In genomic region chr4:56424697-56425514, GRCh38 we compare ENCODE assay signal across 8 cellular contexts. TPM values are rescaled to one million over a fixed set of nuclear protein-coding genes. Genes with fewer than 3 reads are reported as not detected.
DNase-seq lines count a peak whose midpoint lies in the region; ATAC-seq and TF ChIP-seq lines count a peak whose summit lies in the region.

No MANE protein-coding gene starts in this region.

- H3K36me3 ChIP-seq in naive thymus-derived CD4-positive, alpha-beta T cell (ENCODE audit: control insufficient read depth in 2 of 3, insufficient read depth in 3 of 3, low read length in 3 of 3), result no peaks in the 10 kb centered on the region

- no peak overlapping the region for H3K27ac Mint-ChIP-seq in endothelial cell (ENCODE audit: unreplicated experiment)
- peak overlapping the region in 1 of 9 donors; percentile 1 for H3K27ac Mint-ChIP-seq in naive thymus-derived CD4-positive, alpha-beta T cell

- no peaks in the 10 kb centered on the region for H3K4me1 Mint-ChIP-seq in endothelial cell (ENCODE audit: unreplicated experiment)
- H3K4me1 Mint-ChIP-seq in naive thymus-derived CD4-positive, alpha-beta T cell, result peaks cover 4 to 27% (median 13%) of the 10 kb centered on the region in 7 donors

- no peaks in the 10 kb centered on the region for H3K9me3 ChIP-seq in AG04450 (ENCODE audit: control insufficient read depth, insufficient read depth, low read length)
- no peaks in the 10 kb centered on the region for H3K9me3 ChIP-seq in naive thymus-derived CD4-positive, alpha-beta T cell (ENCODE audit: control insufficient read depth in 2 of 3, low read length in 3 of 3)

- H3K27ac ChIP-seq in AG04450 (ENCODE audit: low read depth, low read length), result no peak overlapping the region
- no peak overlapping the region for H3K27ac ChIP-seq in naive thymus-derived CD4-positive, alpha-beta T cell (ENCODE audit: low read depth, low read length)

- ATAC-seq in SK-N-SH treated with all-trans-retinoic acid at 6 μM for 48 hours, result peak; percentile 67; the same call in 2 of the 3 replicates
- ATAC-seq in naive thymus-derived CD4-positive, alpha-beta T cell, result peak; percentile 49
- ATAC-seq in HG02970 (IDR thresholded peaks at IDR 0.05; ENCODE audit: low FRiP score, unreplicated experiment), result no peak
- no peak for ATAC-seq in HG02885 (IDR thresholded peaks at IDR 0.05; ENCODE audit: poor library complexity, unreplicated experiment)

- no peaks in the 10 kb centered on the region for H3K4me1 ChIP-seq in naive thymus-derived CD4-positive, alpha-beta T cell (ENCODE audit: control insufficient read depth in 2 of 2, insufficient read depth in 2 of 2, low read length in 2 of 2)

- no peak overlapping the region for H3K4me3 ChIP-seq in AG04450 (ENCODE audit: low read depth, low read length)
- no peak overlapping the region for H3K4me3 ChIP-seq in naive thymus-derived CD4-positive, alpha-beta T cell (ENCODE audit: low read length)

- no peak overlapping the region for H3K4me3 Mint-ChIP-seq in endothelial cell (ENCODE audit: unreplicated experiment)
- H3K4me3 Mint-ChIP-seq in naive thymus-derived CD4-positive, alpha-beta T cell, result no peak overlapping the region

- POLR2A ChIA-PET in AG04450 (lab: Yijun Ruan, JAX), result interaction anchor here (1.3 kb wide), 1 partner anchor 11 kb away, joined by 6 read pairs; the partner anchor contains the start of genes PAICS and PPAT
- POLR2A ChIA-PET in naive thymus-derived CD4-positive, alpha-beta T cell (lab: Charles Lee), result interaction anchor here (5.3 kb wide), 1 partner anchor 11 kb away, joined by 33 read pairs; the partner anchor contains the start of genes PAICS and PPAT

- H3K9me3 Mint-ChIP-seq in endothelial cell (ENCODE audit: unreplicated experiment), result no peaks in the 10 kb centered on the region
- H3K9me3 Mint-ChIP-seq in naive thymus-derived CD4-positive, alpha-beta T cell, result peaks cover 0 to 2% (median 0%) of the 10 kb centered on the region in 11 donors

- no peaks in the 10 kb centered on the region for H3K27me3 Mint-ChIP-seq in endothelial cell (ENCODE audit: unreplicated experiment)
- H3K27me3 Mint-ChIP-seq in naive thymus-derived CD4-positive, alpha-beta T cell, result no peaks in the 10 kb centered on the region

- H3K27me3 ChIP-seq in AG04450 (ENCODE audit: control insufficient read depth, insufficient read depth, low read length), result no peaks in the 10 kb centered on the region
- no peaks in the 10 kb centered on the region for H3K27me3 ChIP-seq in naive thymus-derived CD4-positive, alpha-beta T cell (ENCODE audit: control insufficient read depth in 2 of 2, insufficient read depth in 2 of 2, low read length in 2 of 2)

- CTCF ChIA-PET in AG04450 (lab: Charles Lee), result interaction anchor here (0.6 to 4.4 kb wide), 24 partner anchors 8 to 553 kb away, joined by 3 to 70 read pairs (median 5); partner anchors contain the start of genes AASDH, NOA1, PAICS and PPAT
- CTCF ChIA-PET in naive thymus-derived CD4-positive, alpha-beta T cell (lab: Charles Lee), result interaction anchor here (0.6 to 4.3 kb wide), 16 partner anchors 8 to 418 kb away, joined by 3 to 47 read pairs (median 4); partner anchors contain the start of genes PAICS and PPAT

- H3K36me3 Mint-ChIP-seq in endothelial cell (ENCODE audit: low read depth, unreplicated experiment), result no peaks in the 10 kb centered on the region
- peaks cover 0 to 5% (median 0%) of the 10 kb centered on the region in 5 donors for H3K36me3 Mint-ChIP-seq in naive thymus-derived CD4-positive, alpha-beta T cell

- no peak for DNase-seq in AG04450 (ENCODE audit: low read depth, low spot score)
- DNase-seq in endothelial cell (ENCODE audit: low spot score), result peak; percentile 21
- DNase-seq in naive thymus-derived CD4-positive, alpha-beta T cell, result peak in 7 of 9 donors; percentile 22 to 59 (median 48)
- DNase-seq in SW 1271 (lab: John Stamatoyannopoulos, UW), result no peak

- intact Hi-C loops in naive thymus-derived CD4-positive, alpha-beta T cell (cut with micrococcal nuclease), result loop anchor here (1.0 to 5.0 kb wide), 7 partner anchors 9 to 411 kb away; partner anchors contain the start of genes PPAT (in 1 of the 2) and SRP72 (in 1 of the 2)

- TF ChIP-seq CTCF in AG04450 (IDR thresholded peaks at IDR 0.05; ENCODE audit: low read depth, low read length) (peak; percentile 68), GM12873 (IDR thresholded peaks at IDR 0.05; ENCODE audit: insufficient read depth, low read depth, low read length, missing control alignments) (peak; percentile 45), endothelial cell (IDR thresholded peaks at IDR 0.05; ENCODE audit: unreplicated experiment) (peak; percentile 78)

TF ChIP-seq in SK-N-SH treated with all-trans-retinoic acid at 6 μM for 48 hours, 23 proteins besides CTCF, POLR2A, EP300 and RAD21:
- TF ChIP-seq ZNF8 (CRISPR knock-in tag; IDR thresholded peaks at IDR 0.05) (0 out of 2 replicates have a peak, but pooled peaks have one; percentile 33), POU6F1 (CRISPR knock-in tag; IDR thresholded peaks at IDR 0.05; ENCODE audit: borderline replicate concordance, low read depth) (no peak), GLIS3 (CRISPR knock-in tag; IDR thresholded peaks at IDR 0.05) (no peak)
TF ChIP-seq in SK-N-SH treated with all-trans-retinoic acid at 6 μM for 48 hours: peak in this region for 1.

RNA-seq across cellular contexts. Expression of gene PPAT, which starts 10.5 kb away (rescaled TPM):
- 9.8 and 11.6 TPM in 2 replicates for polyA plus RNA-seq in AG04450 (2011; rRNA removed)
- 8.6 and 8.9 TPM in 2 replicates for polyA minus RNA-seq in AG04450 (2011; rRNA and poly(A)+ RNA removed)
- total RNA-seq in endothelial cell (ENCODE audit: unreplicated experiment), result 13.3 TPM
- total RNA-seq in naive thymus-derived CD4-positive, alpha-beta T cell, result 10 to 100 TPM in 3 of 5 experiments, 1 to 10 TPM in 2; 7.7 to 30.7 (median 15.3) TPM
- 10 to 100 TPM; 10.4 to 16.5 TPM for polyA plus RNA-seq in naive thymus-derived CD4-positive, alpha-beta T cell

RNA-seq across cellular contexts. Expression of gene PAICS, which starts 11.2 kb away (rescaled TPM):
- polyA plus RNA-seq in AG04450 (2011; rRNA removed), result 98.1 and 130 TPM in 2 replicates
- polyA minus RNA-seq in AG04450 (2011; rRNA and poly(A)+ RNA removed), result 30.6 and 45.7 TPM in 2 replicates
- total RNA-seq in endothelial cell (ENCODE audit: unreplicated experiment), result 74.8 TPM
- 100 to 1,000 TPM in 1 of 5 experiments, 10 to 100 TPM in 4; 25.5 to 157 (median 26.8) TPM for total RNA-seq in naive thymus-derived CD4-positive, alpha-beta T cell
- polyA plus RNA-seq in naive thymus-derived CD4-positive, alpha-beta T cell, result 10 to 100 TPM; 36.8 to 48.0 TPM

RNA-seq across cellular contexts. Expression of gene AASDH, which starts 37.6 kb away (rescaled TPM):
- 10.0 and 14.8 TPM in 2 replicates for polyA plus RNA-seq in AG04450 (2011; rRNA removed)
- polyA minus RNA-seq in AG04450 (2011; rRNA and poly(A)+ RNA removed), result 5.7 and 11.9 TPM in 2 replicates
- 9.6 TPM for total RNA-seq in endothelial cell (ENCODE audit: unreplicated experiment)
- total RNA-seq in naive thymus-derived CD4-positive, alpha-beta T cell, result 10 to 100 TPM; 10.2 to 24.7 (median 15.8) TPM
- polyA plus RNA-seq in naive thymus-derived CD4-positive, alpha-beta T cell, result 10 to 100 TPM; 10.8 to 26.8 TPM

RNA-seq across cellular contexts. Expression of gene SRP72, which starts 42.5 kb away (rescaled TPM):
- 134 and 176 TPM in 2 replicates for polyA plus RNA-seq in AG04450 (2011; rRNA removed)
- polyA minus RNA-seq in AG04450 (2011; rRNA and poly(A)+ RNA removed), result 164 and 177 TPM in 2 replicates
- 142 TPM for total RNA-seq in endothelial cell (ENCODE audit: unreplicated experiment)
- 100 to 1,000 TPM in 4 of 5 experiments, 10 to 100 TPM in 1; 98.4 to 145 (median 109) TPM for total RNA-seq in naive thymus-derived CD4-positive, alpha-beta T cell
- 100 to 1,000 TPM; 143 to 174 TPM for polyA plus RNA-seq in naive thymus-derived CD4-positive, alpha-beta T cell

Comparison
In these comparisons a context has a peak if more than half of its experiments do, and no peak if none do; other contexts are left out.
1. DNase-seq: peak in endothelial cell (single experiment) and naive thymus-derived CD4-positive, alpha-beta T cell (7 of 9); none in AG04450 (single experiment) and SW 1271 (0 of 2).
2. ATAC-seq: peak in SK-N-SH treated with all-trans-retinoic acid at 6 μM for 48 hours (single experiment) and naive thymus-derived CD4-positive, alpha-beta T cell (single experiment); none in HG02970 (single experiment) and HG02885 (single experiment).
3. Peak in every context shown above with its lines, with median percentiles within 50 percentile points of each other: CTCF ChIP-seq.